ENCODE assay signal across 1 cellular context in the genomic region with DNA sequence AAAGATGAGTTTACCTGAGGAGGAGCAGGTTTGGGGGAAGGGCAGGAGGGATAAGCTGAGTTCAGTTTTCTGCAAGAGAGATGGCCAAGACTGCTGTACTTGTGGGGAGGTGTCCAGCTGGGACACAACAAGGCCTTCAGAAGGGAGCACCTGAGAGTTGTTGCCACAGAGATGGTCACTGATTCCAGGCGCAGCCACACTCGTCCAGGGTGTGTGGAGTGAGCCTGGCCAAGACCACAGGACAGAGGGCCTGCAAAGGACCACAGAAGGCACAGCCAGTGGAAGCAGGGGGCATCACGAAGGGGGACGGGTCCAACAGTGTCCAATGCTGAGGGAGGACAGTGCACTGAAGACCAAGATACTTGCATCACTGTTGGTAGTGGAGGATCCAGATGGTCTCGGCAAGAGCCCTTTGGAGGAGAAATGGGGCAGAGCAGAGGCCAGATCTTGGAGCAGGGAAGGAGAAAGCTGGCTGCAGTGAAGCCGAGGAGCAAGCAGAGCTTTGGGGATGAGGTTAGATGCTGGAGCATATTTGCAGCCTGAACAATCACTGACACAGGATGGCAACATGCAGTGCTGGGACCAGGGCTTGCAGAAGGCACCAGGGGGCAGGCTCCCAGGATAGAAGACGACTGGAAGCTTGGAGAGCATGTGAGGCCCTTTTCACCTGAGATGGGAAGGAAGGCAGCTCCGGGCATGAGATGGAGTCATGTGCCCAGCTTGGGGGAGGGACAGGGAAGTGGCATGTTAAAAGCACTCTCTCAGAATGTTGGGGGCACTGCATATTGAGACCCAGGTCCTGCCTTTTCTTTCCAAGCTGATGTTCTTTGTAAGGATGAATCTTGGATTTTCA.
TF ChIP-seq lines count a peak whose summit lies in the region.

No MANE protein-coding gene starts in this region.

TF ChIP-seq in HEK293, 187 proteins besides CTCF, POLR2A, EP300 and RAD21 (continued from another document):
- no peak for TF ChIP-seq ZNF169 (tag by site-specific recombination; IDR thresholded peaks at IDR 0.05)
- TF ChIP-seq ZNF785 (tag by site-specific recombination; IDR thresholded peaks at IDR 0.05): no peak
- TF ChIP-seq ZBTB7A (tag by site-specific recombination; IDR thresholded peaks at IDR 0.05; ENCODE audit: low read depth): no peak
- no peak for TF ChIP-seq SP2 (tag by site-specific recombination; IDR thresholded peaks at IDR 0.05)
- TF ChIP-seq ZEB2 (tag by site-specific recombination; IDR thresholded peaks at IDR 0.05): no peak
- no peak for TF ChIP-seq ZNF664 (tag by site-specific recombination; IDR thresholded peaks at IDR 0.05)
- TF ChIP-seq KLF7 (tag by site-specific recombination; IDR thresholded peaks at IDR 0.05; ENCODE audit: borderline replicate concordance): no peak
- TF ChIP-seq ZNF473 (tag by site-specific recombination; IDR thresholded peaks at IDR 0.05): no peak
- no peak for TF ChIP-seq TCF7L2 (IDR thresholded peaks at IDR 0.05; ENCODE audit: borderline replicate concordance, low read depth, low read length)
- TF ChIP-seq, protein P1, sequence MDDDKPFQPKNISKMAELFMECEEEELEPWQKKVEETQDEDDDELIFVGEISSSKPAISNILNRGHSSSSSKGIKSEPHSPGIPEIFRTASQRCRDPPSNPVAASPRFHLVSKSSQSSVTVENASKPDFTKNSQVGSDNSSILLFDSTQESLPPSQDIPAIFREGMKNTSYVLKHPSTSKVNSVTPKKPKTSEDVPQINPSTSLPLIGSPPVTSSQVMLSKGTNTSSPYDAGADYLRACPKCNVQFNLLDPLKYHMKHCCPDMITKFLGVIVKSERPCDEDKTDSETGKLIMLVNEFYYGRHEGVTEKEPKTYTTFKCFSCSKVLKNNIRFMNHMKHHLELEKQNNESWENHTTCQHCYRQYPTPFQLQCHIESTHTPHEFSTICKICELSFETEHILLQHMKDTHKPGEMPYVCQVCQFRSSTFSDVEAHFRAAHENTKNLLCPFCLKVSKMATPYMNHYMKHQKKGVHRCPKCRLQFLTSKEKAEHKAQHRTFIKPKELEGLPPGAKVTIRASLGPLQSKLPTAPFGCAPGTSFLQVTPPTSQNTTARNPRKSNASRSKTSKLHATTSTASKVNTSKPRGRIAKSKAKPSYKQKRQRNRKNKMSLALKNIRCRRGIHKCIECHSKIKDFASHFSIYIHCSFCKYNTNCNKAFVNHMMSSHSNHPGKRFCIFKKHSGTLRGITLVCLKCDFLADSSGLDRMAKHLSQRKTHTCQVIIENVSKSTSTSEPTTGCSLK (tag by site-specific recombination; IDR thresholded peaks at IDR 0.05): no peak
